ENCODE assay signal across 8 cellular contexts in the genomic region with DNA sequence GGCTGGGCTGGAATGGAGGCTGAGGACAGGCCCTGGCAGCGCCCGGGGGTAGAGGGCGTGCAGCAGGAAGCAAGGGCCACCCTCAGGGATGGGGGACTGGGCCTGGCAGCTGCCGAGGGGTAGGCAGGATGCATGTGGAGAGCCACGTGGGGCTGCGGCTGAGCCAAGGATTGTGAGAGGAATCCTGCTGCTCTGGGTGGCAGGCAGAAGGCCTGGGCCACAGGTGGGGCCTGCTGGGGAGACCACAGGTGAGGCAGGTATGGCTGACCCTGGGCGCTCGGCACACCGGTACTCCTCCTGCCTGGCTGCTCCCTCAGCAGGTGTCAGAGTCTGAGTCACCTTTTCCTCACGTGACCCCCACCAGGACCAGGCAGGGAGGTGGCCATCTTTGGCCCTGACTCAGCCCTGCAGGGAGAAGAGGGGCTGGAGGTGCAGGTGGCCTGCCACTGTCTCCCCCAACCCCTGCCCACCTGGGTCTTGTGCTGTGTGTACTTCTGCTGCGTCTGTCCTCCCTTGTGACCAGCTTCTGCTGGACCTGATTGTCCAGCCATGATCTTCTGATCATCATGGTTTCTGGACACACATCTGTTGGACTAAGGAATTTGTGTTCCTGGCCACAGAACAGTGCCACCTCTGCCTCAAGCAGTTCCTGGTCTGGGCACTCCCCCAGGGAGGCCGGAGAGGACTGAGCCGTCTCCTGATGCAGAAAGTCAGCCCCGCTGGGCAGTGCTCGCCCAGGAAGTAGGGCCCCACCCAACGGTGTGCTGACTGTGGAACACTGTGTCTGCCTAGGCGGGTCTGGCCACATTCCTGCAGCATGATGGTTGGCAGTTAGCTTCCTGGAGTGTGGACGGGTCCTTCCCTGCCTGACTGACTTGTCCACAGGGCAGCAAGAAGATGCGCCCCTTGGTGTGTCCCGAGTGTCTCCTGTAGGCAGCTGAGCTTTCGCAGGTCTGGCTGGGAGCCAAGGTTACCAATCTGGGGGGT. TPM values are rescaled to one million over a fixed set of nuclear protein-coding genes. Genes with fewer than 3 reads are reported as not detected.
DNase-seq lines count a peak whose midpoint lies in the region; TF ChIP-seq lines count a peak whose summit lies in the region.

No MANE protein-coding gene starts in this region.

- peak overlapping the region; percentile 61 for H2BK12ac ChIP-seq in trophoblast cell (ENCODE audit: low read length)

- H3K79me1 ChIP-seq in trophoblast cell (ENCODE audit: low read length) = peaks cover 20% of the 10 kb centered on the region

- peak overlapping the region; percentile 14 for H3K4ac ChIP-seq in trophoblast cell (ENCODE audit: low read depth, low read length)

- H3K79me2 ChIP-seq in trophoblast cell (ENCODE audit: control insufficient read depth, insufficient read depth, low read length, poor library complexity) = peaks cover 2% of the 10 kb centered on the region

- TF ChIP-seq CTCF in WERI-Rb-1 (IDR thresholded peaks at IDR 0.05; ENCODE audit: low read depth, low read length) = no peak
- no peak for TF ChIP-seq CTCF in spleen (IDR thresholded peaks at IDR 0.05 in 8 of 11, conservative IDR thresholded peaks at IDR 0.05 in 3 of 11)

- H2AFZ ChIP-seq in trophoblast cell (ENCODE audit: insufficient read depth, low read length, poor library complexity) = peak overlapping the region; percentile 52

- DNase-seq in AG20443 (ENCODE audit: low spot score) (peak; percentile 85), HS-5 (ENCODE audit: low read depth) (peak; percentile 79), WERI-Rb-1 (no peak), fibroblast of gingiva (ENCODE audit: low read depth) (peak; percentile 46), trophoblast cell (peak; percentile 97 to 98), spleen (no peak), cerebellum (ENCODE audit: low spot score) (no peak)
- no peak for DNase-seq in NK-92 treated with Interleukin-12 subunit alpha and Interleukin-12 subunit beta, amount 100 ng/mL, for 24 hours (lab: John Stamatoyannopoulos, UW)

- peak overlapping the region; percentile 37 for H4K12ac ChIP-seq in trophoblast cell (ENCODE audit: low read depth, low read length)

- H3K4me3 ChIP-seq in WERI-Rb-1 (ENCODE audit: low read depth, low read length) (no peak overlapping the region), trophoblast cell (ENCODE audit: low read depth, low read length) (no peak overlapping the region), spleen (no peak overlapping the region)

- intact Hi-C loops in spleen (cut with DNase I; ENCODE audit: low total_unique reads) = no loop called here

- H2BK120ac ChIP-seq in trophoblast cell (ENCODE audit: insufficient read depth, low read length, poor library complexity) = peak overlapping the region; percentile 62

- peak overlapping the region; percentile 72 for H3K14ac ChIP-seq in trophoblast cell (ENCODE audit: low read length)

- H3K4me1 ChIP-seq in trophoblast cell (ENCODE audit: control insufficient read depth in 1 of 2, insufficient read depth in 2 of 2, low read length in 2 of 2) (peaks cover 20 to 23% of the 10 kb centered on the region in 2 experiments), spleen (peaks cover 20 to 80% (median 57%) of the 10 kb centered on the region in 6 donors)

- H3K27ac ChIP-seq in WERI-Rb-1 (peak overlapping the region; percentile 19; the same call in 1 of the 2 replicates), trophoblast cell (ENCODE audit: low read depth, low read length) (peak overlapping the region; percentile 93), spleen (peak overlapping the region in 4 of 8 donors; percentile 9 to 61 (median 38))

- H3K18ac ChIP-seq in trophoblast cell (ENCODE audit: low read length) = peak overlapping the region; percentile 63

- peak overlapping the region; percentile 67 for H2BK5ac ChIP-seq in trophoblast cell (ENCODE audit: low read depth, low read length, poor library complexity)

- H3K27me3 ChIP-seq in WERI-Rb-1 (ENCODE audit: insufficient read depth, low read depth, severe bottlenecking) = no peaks in the 10 kb centered on the region
- H3K27me3 ChIP-seq in trophoblast cell (ENCODE audit: insufficient read depth, low read length) = no peaks in the 10 kb centered on the region
- H3K27me3 ChIP-seq in spleen (replicated peaks in 1 of 7) = no peaks in the 10 kb centered on the region

- no peak overlapping the region for H3K9ac ChIP-seq in trophoblast cell (ENCODE audit: low read length)

- H3K9me3 ChIP-seq in WERI-Rb-1 (ENCODE audit: severe bottlenecking) (no peaks in the 10 kb centered on the region), trophoblast cell (ENCODE audit: insufficient read depth, low read depth, low read length) (peaks cover 1% of the 10 kb centered on the region), spleen (no peaks in the 10 kb centered on the region)

- no CpG with 5 or more reads among the region's 21 CpGs for WGBS in trophoblast cell (ENCODE audit: extremely low coverage, insufficient coverage, insufficient read length)
- WGBS in spleen, 5 donors = 41 to 54% (median 44%) methylated on average over 18 to 21 of the region's 21 CpGs

- H3K4me2 ChIP-seq in trophoblast cell (ENCODE audit: low read length) = peak overlapping the region; percentile 38

- H4K91ac ChIP-seq in trophoblast cell (ENCODE audit: low read depth, low read length) = peak overlapping the region; percentile 92

- H2AK5ac ChIP-seq in trophoblast cell (ENCODE audit: low read length) = peak overlapping the region; percentile 75

- TF ChIP-seq POLR2A in spleen (IDR thresholded peaks at IDR 0.05) = no peak

- peak overlapping the region; percentile 78 for H4K8ac ChIP-seq in trophoblast cell (ENCODE audit: low read depth, low read length)

- no peak overlapping the region for H3K23ac ChIP-seq in trophoblast cell (ENCODE audit: low read length)

- H3K36me3 ChIP-seq in WERI-Rb-1 = peaks cover 32% of the 10 kb centered on the region
- H3K36me3 ChIP-seq in trophoblast cell (ENCODE audit: control insufficient read depth in 1 of 2, insufficient read depth in 2 of 2, low read length in 2 of 2) = peaks cover 33% of the 10 kb centered on the region in 2 experiments
- H3K36me3 ChIP-seq in spleen = peaks cover 0 to 63% (median 29%) of the 10 kb centered on the region in 6 donors

RNA-seq across cellular contexts. Expression of gene ARRDC1, which starts 6.4 kb away (rescaled TPM):
- polyA plus RNA-seq in trophoblast cell (2013) = 39.9 and 42.1 TPM in 2 replicates
- total RNA-seq in spleen (10 to 100 TPM; 51.4 to 85.2 (median 70.2) TPM), cerebellum (25.8 TPM)
- 100 to 1,000 TPM in 1 of 3 donors, 10 to 100 TPM in 2; 60.1 to 158 (median 95.1) TPM for polyA plus RNA-seq in spleen

RNA-seq across cellular contexts. Expression of gene EHMT1, which starts 6.9 kb away (rescaled TPM):
- polyA plus RNA-seq in trophoblast cell (2013) = 39.4 and 40.8 TPM in 2 replicates
- total RNA-seq in spleen = 100 to 1,000 TPM in 6 of 7 donors, 10 to 100 TPM in 1; 87.7 to 163 (median 130) TPM
- polyA plus RNA-seq in spleen = 10 to 100 TPM; 35.5 to 60.9 (median 54.9) TPM
- total RNA-seq in cerebellum = 70.7 TPM

RNA-seq across cellular contexts. Expression of gene ZMYND19, which starts 21.6 kb away (rescaled TPM):
- 17.6 and 18.7 TPM in 2 replicates for polyA plus RNA-seq in trophoblast cell (2013)
- total RNA-seq in spleen = 10 to 100 TPM; 12.7 to 17.5 (median 15.3) TPM
- 10 to 100 TPM; 17.7 to 24.1 (median 17.8) TPM for polyA plus RNA-seq in spleen
- 12.7 TPM for total RNA-seq in cerebellum

RNA-seq across cellular contexts. Expression of gene DPH7, which starts 33.2 kb away (rescaled TPM):
- polyA plus RNA-seq in trophoblast cell (2013) = 19.3 and 20.3 TPM in 2 replicates
- total RNA-seq in spleen (10 to 100 TPM; 31.7 to 47.3 (median 39.8) TPM), cerebellum (34.2 TPM)
- polyA plus RNA-seq in spleen = 10 to 100 TPM; 41.3 to 80.5 (median 67.4) TPM

Comparison
In these comparisons a context has a peak if more than half of its experiments do, and no peak if none do; other contexts are left out.
1. DNase-seq: peak in AG20443 (single experiment), HS-5 (single experiment), fibroblast of gingiva (single experiment) and trophoblast cell (2 of 2); none in WERI-Rb-1 (single experiment), spleen (single experiment), NK-92 treated with Interleukin-12 subunit alpha and Interleukin-12 subunit beta, amount 100 ng/mL, for 24 hours (single experiment) and cerebellum (single experiment).